Comparison of ENCODE assay signal across 10 cellular contexts in the genomic region with DNA sequence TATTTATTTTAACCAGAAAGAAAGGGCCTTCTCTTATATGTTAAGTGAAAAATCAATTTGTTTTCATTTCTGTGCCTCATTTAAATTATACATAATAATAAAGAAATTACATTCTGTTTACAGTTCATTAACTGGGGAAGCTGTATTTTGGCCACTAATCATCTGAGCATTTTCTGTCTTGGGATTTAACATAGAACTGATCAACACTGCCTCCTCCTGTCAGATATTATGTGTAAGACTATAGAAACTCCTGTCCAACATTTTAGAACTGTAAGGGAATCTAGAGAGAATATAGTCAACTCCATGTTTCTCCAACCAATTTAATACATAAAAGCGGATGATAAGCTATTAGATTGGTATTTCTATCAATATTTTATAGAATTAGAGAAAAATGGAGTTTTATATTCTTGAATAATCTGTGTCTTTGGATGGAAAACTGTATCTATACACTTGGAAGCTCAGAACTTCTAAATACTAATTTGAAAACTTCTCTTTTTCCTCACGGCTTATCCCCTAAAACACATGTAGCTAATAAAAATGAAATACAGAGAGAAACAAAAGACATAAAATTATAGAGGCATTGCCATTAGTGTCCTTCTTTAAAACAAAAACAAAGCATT. TPM values are rescaled to one million over a fixed set of nuclear protein-coding genes. Genes with fewer than 3 reads are reported as not detected.
DNase-seq lines count a peak whose midpoint lies in the region; ATAC-seq and TF ChIP-seq lines count a peak whose summit lies in the region.
"Had no signal": no experiment of that assay in that cellular context is flagged by ENCODE, and none has a peak within 500 bp of the region (broad histone marks: within the 10 kb centered on the region; RNA-seq: fewer than 3 reads in every experiment).

No MANE protein-coding gene starts in this region.

- no peaks in the 10 kb centered on the region for H3K27me3 Mint-ChIP-seq in activated CD4-positive, alpha-beta T cell treated with anti-CD3 and anti-CD28 coated beads, Interleukin-2, amount 10 ng/mL, durations not matched to agents 7 days and 5 days
- peaks cover 0 to 2% (median 2%) of the 10 kb centered on the region in 3 donors for H3K27me3 Mint-ChIP-seq in immature natural killer cell (ENCODE audit: low read depth in 3 of 3)

- H4K20me1 ChIP-seq in PC-9 (ENCODE audit: insufficient read depth): no peaks in the 10 kb centered on the region

- H3K4me3 Mint-ChIP-seq in activated CD4-positive, alpha-beta T cell treated with anti-CD3 and anti-CD28 coated beads, Interleukin-2, amount 10 ng/mL, durations not matched to agents 7 days and 5 days: no peak overlapping the region
- H3K4me3 Mint-ChIP-seq in immature natural killer cell: no peak overlapping the region
- H3K4me3 Mint-ChIP-seq: central memory CD8-positive, alpha-beta T cell had no signal

- H3K9me3 ChIP-seq in PC-9 (ENCODE audit: insufficient read depth, low read depth) (no peaks in the 10 kb centered on the region), uterus (no peaks in the 10 kb centered on the region)

- H3K27ac Mint-ChIP-seq in activated CD4-positive, alpha-beta T cell treated with anti-CD3 and anti-CD28 coated beads, Interleukin-2, amount 10 ng/mL, durations not matched to agents 7 days and 5 days: no peak overlapping the region
- no peak overlapping the region for H3K27ac Mint-ChIP-seq in immature natural killer cell

- H3K4me1 Mint-ChIP-seq in activated CD4-positive, alpha-beta T cell treated with anti-CD3 and anti-CD28 coated beads, Interleukin-2, amount 10 ng/mL, durations not matched to agents 7 days and 5 days: no peaks in the 10 kb centered on the region
- H3K4me1 Mint-ChIP-seq in immature natural killer cell: no peaks in the 10 kb centered on the region
- H3K4me1 Mint-ChIP-seq: central memory CD8-positive, alpha-beta T cell had no signal

- peak; percentile 62 for TF ChIP-seq CTCF in PC-9 (conservative IDR thresholded peaks at IDR 0.05)
- peak; percentile 55 for TF ChIP-seq CTCF in fibroblast of villous mesenchyme (IDR thresholded peaks at IDR 0.05; ENCODE audit: insufficient read depth, low read depth, low read length)
- peak; percentile 42 to 69 (median 50) for TF ChIP-seq CTCF in uterus (IDR thresholded peaks at IDR 0.05)

- no peak overlapping the region for H3K4me2 ChIP-seq in PC-9

- no peaks in the 10 kb centered on the region for H3K36me3 ChIP-seq in PC-9 (ENCODE audit: low read depth)
- H3K36me3 ChIP-seq in uterus: no peaks in the 10 kb centered on the region

- no peak overlapping the region for H2AFZ ChIP-seq in PC-9

- TF ChIP-seq POLR2A in uterus (IDR thresholded peaks at IDR 0.05): no peak

- no peaks in the 10 kb centered on the region for H3F3A ChIP-seq in PC-9 (ENCODE audit: insufficient read depth, low read depth)

- no peaks in the 10 kb centered on the region for H3K9me3 Mint-ChIP-seq in activated CD4-positive, alpha-beta T cell treated with anti-CD3 and anti-CD28 coated beads, Interleukin-2, amount 10 ng/mL, durations not matched to agents 7 days and 5 days
- no peaks in the 10 kb centered on the region for H3K9me3 Mint-ChIP-seq in immature natural killer cell
- H3K9me3 Mint-ChIP-seq: central memory CD8-positive, alpha-beta T cell had no signal

- CTCF ChIA-PET in PC-9 (lab: Charles Lee): interaction anchor here (0.6 to 1.7 kb wide), 8 partner anchors 77 to 510 kb away, joined by 3 to 15 read pairs (median 4); no protein-coding TSS in a partner anchor
- CTCF ChIA-PET in activated CD4-positive, alpha-beta T cell treated with anti-CD3 and anti-CD28 coated beads, Interleukin-2, amount 10 ng/mL, durations not matched to agents 7 days and 5 days (lab: Charles Lee): interaction anchor here (0.8 to 1.5 kb wide), 3 partner anchors 20 to 511 kb away, joined by 3 to 5 read pairs (median 3); no protein-coding TSS in a partner anchor

- H3K4me1 ChIP-seq in PC-9 (replicated peaks; ENCODE audit: insufficient read depth): no peaks in the 10 kb centered on the region
- H3K4me1 ChIP-seq in uterus: no peaks in the 10 kb centered on the region

- no peaks in the 10 kb centered on the region for H3K79me2 ChIP-seq in PC-9 (ENCODE audit: low read depth)

- H3K27me3 ChIP-seq in PC-9 (ENCODE audit: insufficient read depth, low read depth) (no peaks in the 10 kb centered on the region), uterus (no peaks in the 10 kb centered on the region)

- ATAC-seq in Right ventricle myocardium inferior (peak; percentile 60), left cardiac atrium (no peak), sciatic nerve (no peak)

- no peaks in the 10 kb centered on the region for H3K9me2 ChIP-seq in PC-9 (ENCODE audit: insufficient read depth)

- no peak overlapping the region for H3K27ac ChIP-seq in PC-9
- peak overlapping the region; percentile 26 to 47 for H3K27ac ChIP-seq in uterus

- POLR2A ChIA-PET in PC-9 (lab: Charles Lee; ENCODE audit: unreplicated experiment): interaction anchor here (0.6 kb wide), 2 partner anchors 25 to 325 kb away, joined by 3 read pairs; no protein-coding TSS in a partner anchor
- POLR2A ChIA-PET in activated CD4-positive, alpha-beta T cell treated with anti-CD3 and anti-CD28 coated beads, Interleukin-2, amount 10 ng/mL, durations not matched to agents 7 days and 5 days (lab: Charles Lee): no interaction called here

- H3K36me3 Mint-ChIP-seq in activated CD4-positive, alpha-beta T cell treated with anti-CD3 and anti-CD28 coated beads, Interleukin-2, amount 10 ng/mL, durations not matched to agents 7 days and 5 days (ENCODE audit: low read depth): no peaks in the 10 kb centered on the region
- H3K36me3 Mint-ChIP-seq in immature natural killer cell: no peaks in the 10 kb centered on the region

- intact Hi-C loops in Right ventricle myocardium inferior (cut with DNase I) (loop anchor here (2.0 kb wide), 1 partner anchor 164 kb away; no protein-coding TSS in a partner anchor), left cardiac atrium (cut with DNase I) (loop anchor here in 1 of 2 donors (5.0 to 10.0 kb wide), 2 partner anchors 164 to 507 kb away; no protein-coding TSS in a partner anchor), PC-9 (cut with micrococcal nuclease; ENCODE audit: unreplicated experiment) (loop anchor here (1.0 to 5.0 kb wide), 2 partner anchors 312 to 504 kb away; partner anchors contain the start of gene ELOVL6), uterus (cut with DNase I; ENCODE audit: low total_unique reads) (loop anchor here (5.0 kb wide), 1 partner anchor 167 kb away; no protein-coding TSS in a partner anchor), sciatic nerve (cut with DNase I) (no loop called here)

- no peak for DNase-seq in Right ventricle myocardium inferior (ENCODE audit: missing footprints)
- no peak for DNase-seq in left cardiac atrium
- DNase-seq in PC-9: no peak
- DNase-seq in fibroblast of villous mesenchyme (ENCODE audit: low read depth): peak; percentile 45
- no peak for DNase-seq in uterus
- no peak for DNase-seq in activated CD4-positive, alpha-beta T cell treated with anti-CD3 and anti-CD28 coated beads, Interleukin-2, amount 10 ng/mL, durations not matched to agents 7 days and 5 days
- no peak for DNase-seq in immature natural killer cell
- no peak for DNase-seq in sciatic nerve (ENCODE audit: low spot score)
- DNase-seq: NCI-H1105 had no signal

- H3K4me3 ChIP-seq in PC-9: no peak overlapping the region
- H3K4me3 ChIP-seq in fibroblast of villous mesenchyme (ENCODE audit: low read depth, low read length): no peak overlapping the region
- no peak overlapping the region for H3K4me3 ChIP-seq in uterus

- no TSS peak for BruUV-seq in PC-9 (replicated peaks; lab: Mats Ljungman, UMichigan)

RNA-seq across cellular contexts. Expression of gene ENPEP, which starts 33.0 kb away (rescaled TPM):
- 4.1 TPM for total RNA-seq in Right ventricle myocardium inferior
- 10 to 100 TPM in 1 of 2 donors, 1 to 10 TPM in 1; 7.4 to 12.2 TPM for total RNA-seq in left cardiac atrium
- total RNA-seq in PC-9 (2021): not detected in 2 replicates
- total RNA-seq in fibroblast of villous mesenchyme: 0.32 and 0.43 TPM in 2 replicates
- total RNA-seq in uterus: 10 to 100 TPM in 2 of 4 donors, 1 to 10 TPM in 2; 5.9 to 43.3 (median 14.1) TPM
- total RNA-seq in activated CD4-positive, alpha-beta T cell treated with anti-CD3 and anti-CD28 coated beads, Interleukin-2, amount 10 ng/mL, durations not matched to agents 7 days and 5 days: under 1 TPM in 1 of 2 experiments, not detected in 1; 0.02 TPM
- polyA plus RNA-seq in immature natural killer cell: not detected
- 17.6 TPM for total RNA-seq in sciatic nerve
